1 cellular context compared by ENCODE assay signal in the genomic region with DNA sequence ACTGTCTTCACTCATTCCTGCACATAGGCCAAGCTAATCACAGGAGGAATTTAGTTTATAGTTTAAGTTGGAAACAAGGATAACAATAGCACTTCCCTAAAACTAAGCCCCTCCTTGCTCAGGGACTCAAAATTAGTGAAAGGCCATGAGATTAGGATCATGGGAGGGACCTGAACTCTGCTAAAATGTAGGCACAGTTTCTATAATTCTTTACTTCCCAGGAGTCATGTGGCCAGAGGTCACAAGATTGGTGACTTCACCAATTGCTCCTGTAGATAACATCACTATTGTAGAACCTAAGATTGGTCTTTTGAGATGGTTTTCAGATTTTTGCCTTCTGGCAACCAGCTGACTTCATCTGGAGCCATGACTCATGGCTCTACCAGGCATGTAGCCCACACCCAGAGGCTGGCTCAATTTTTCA.
TF ChIP-seq lines count a peak whose summit lies in the region.

No MANE protein-coding gene starts in this region.

TF ChIP-seq in A549, 52 proteins besides CTCF, POLR2A, EP300 and RAD21 (continued from another document):
- TF ChIP-seq FOSL2 (IDR thresholded peaks at IDR 0.05) (no peak), FOSL2 (CRISPR knock-in tag; IDR thresholded peaks at IDR 0.05) (0 out of 2 replicates have a peak, but pooled peaks have one; percentile 21)
